23 cellular contexts compared by ENCODE assay signal in the genomic region with DNA sequence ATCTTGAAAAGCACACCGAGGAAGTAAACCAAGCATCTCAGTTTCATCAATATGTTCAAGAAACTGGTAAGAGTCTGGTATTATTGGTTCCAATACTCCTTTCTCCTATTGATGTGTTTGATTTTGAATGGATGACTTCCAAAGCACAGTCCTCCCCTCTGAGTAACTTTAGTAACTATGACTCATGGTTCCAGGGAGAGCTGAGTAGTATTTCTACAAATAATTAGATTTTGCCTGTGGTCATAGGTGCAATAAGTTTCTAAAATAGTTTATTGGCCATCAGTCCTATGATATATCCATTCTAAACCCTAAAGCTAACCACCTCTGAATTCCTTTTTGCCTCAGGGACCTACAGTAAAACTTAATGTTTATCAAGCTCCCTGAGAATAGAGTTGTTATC. TPM values are rescaled to one million over a fixed set of nuclear protein-coding genes. Genes with fewer than 3 reads are reported as not detected.
"Had no signal": no experiment of that assay in that cellular context is flagged by ENCODE, and none has a peak within 500 bp of the region (broad histone marks: within the 10 kb centered on the region; RNA-seq: fewer than 3 reads in every experiment).

No MANE protein-coding gene starts in this region.

- H3K4me3 ChIP-seq: colonic mucosa, dorsolateral prefrontal cortex, hepatocyte, left ventricle myocardium inferior, neural progenitor cell, spleen, upper lobe of left lung had no signal

- H3K9ac ChIP-seq: neural progenitor cell had no signal

- H3K36me3 ChIP-seq: brain microvascular endothelial cell, colonic mucosa, neural progenitor cell, spleen, upper lobe of left lung had no signal

- DNase-seq: activated CD4-positive, alpha-beta T cell treated with anti-CD3 and anti-CD28 coated beads for 1 hour; activated CD4-positive, alpha-beta T cell treated with anti-CD3 and anti-CD28 coated beads, Interleukin-2, amount 50 U/mL, for 1 hour; activated CD8-positive, alpha-beta T cell treated with anti-CD3 and anti-CD28 coated beads, Interleukin-2, amount 10 ng/mL, durations not matched to agents 7 days and 5 days; activated gamma-delta T cell treated with Interleukin-2 at 50 U/mL for 16 hours; activated T-cell treated with anti-CD3 and anti-CD28 coated beads, Interleukin-2, amount 50 U/mL, for 1 hour; anterior cingulate cortex; brain microvascular endothelial cell; colonic mucosa; dorsolateral prefrontal cortex; effector memory CD8-positive, alpha-beta T cell; glutamatergic neuron; immature natural killer cell; kidney glomerular epithelial cell; left ventricle myocardium inferior; naive thymus-derived CD8-positive, alpha-beta T cell; spleen; stimulated activated CD4-positive, alpha-beta T cell treated with anti-CD3 and anti-CD28 coated beads, Interleukin-4, amount 100 ng/mL, for 4 hours; stimulated activated naive CD8-positive, alpha-beta T cell treated with anti-CD3 and anti-CD28 coated beads, Interleukin-15, Interleukin-2, amounts not matched to agents 100 U/mL and 50 U/mL, for 24 hours; T-cell had no signal

- H3K4me2 ChIP-seq: hepatocyte, neural progenitor cell had no signal

- H3K9me3 ChIP-seq: colonic mucosa, left ventricle myocardium inferior, spleen, upper lobe of left lung had no signal

- ATAC-seq: activated CD8-positive, alpha-beta T cell treated with anti-CD3 and anti-CD28 coated beads, Interleukin-2, amount 10 ng/mL, durations not matched to agents 7 days and 5 days; effector memory CD8-positive, alpha-beta T cell; naive thymus-derived CD8-positive, alpha-beta T cell; stimulated activated naive CD8-positive, alpha-beta T cell treated with anti-CD3 and anti-CD28 coated beads, Interleukin-15, Interleukin-2, amounts not matched to agents 100 U/mL and 50 U/mL, for 24 hours; T-cell had no signal

- H2AFZ ChIP-seq: hepatocyte, neural progenitor cell had no signal

- H3K4me1 ChIP-seq: colonic mucosa, left ventricle myocardium inferior, neural progenitor cell, spleen, upper lobe of left lung had no signal

- H3K27me3 ChIP-seq: brain microvascular endothelial cell, colonic mucosa, hepatocyte, neural progenitor cell, spleen, upper lobe of left lung had no signal

- H3K27ac ChIP-seq: brain microvascular endothelial cell, colonic mucosa, dorsolateral prefrontal cortex, hepatocyte, left ventricle myocardium inferior, neural progenitor cell, spleen, upper lobe of left lung had no signal

RNA-seq across cellular contexts. Expression of a gene that starts 52.1 kb away (rescaled TPM):
- total RNA-seq: activated CD8-positive, alpha-beta T cell treated with anti-CD3 and anti-CD28 coated beads, Interleukin-2, amount 10 ng/mL, durations not matched to agents 7 days and 5 days; left ventricle myocardium inferior; lung microvascular endothelial cell had no signal
- polyA plus RNA-seq: immature natural killer cell; naive thymus-derived CD8-positive, alpha-beta T cell had no signal
